12 cellular contexts compared by ENCODE assay signal in genomic region chr2:173961346-173961705, GRCh38.
DNase-seq lines count a peak whose midpoint lies in the region; ATAC-seq and FAIRE-seq lines count a peak whose summit lies in the region.
"Had no signal": no experiment of that assay in that cellular context is flagged by ENCODE, and none has a peak within 500 bp of the region (broad histone marks: within the 10 kb centered on the region; RNA-seq: fewer than 3 reads in every experiment).

No MANE protein-coding gene starts in this region.

- ATAC-seq in stimulated activated effector memory CD8-positive, alpha-beta T cell treated with anti-CD3 and anti-CD28 coated beads, Interleukin-12 subunit alpha, Interleukin-12 subunit beta, amount 100 ng/mL, for 72 hours, result no peak
- ATAC-seq in GM21515 (IDR thresholded peaks at IDR 0.05; ENCODE audit: unreplicated experiment) (no peak), GM19455 (IDR thresholded peaks at IDR 0.05; ENCODE audit: unreplicated experiment) (no peak)

- H3K27me3 Mint-ChIP-seq in activated T-cell treated with anti-CD3 and anti-CD28 coated beads, Interleukin-2, amount 50 U/mL, for 24 hours, result no peaks in the 10 kb centered on the region
- H3K27me3 Mint-ChIP-seq: dendritic cell treated with granulocyte-macrophage colony-stimulating factor and Interleukin-4, amounts not matched to agents 40 ng/mL and 50 ng/mL, for 4 days had no signal

- peak overlapping the region; percentile 89 for H3K27ac Mint-ChIP-seq in activated T-cell treated with anti-CD3 and anti-CD28 coated beads, Interleukin-2, amount 50 U/mL, for 24 hours
- no peak overlapping the region for H3K27ac Mint-ChIP-seq in stimulated activated effector memory CD8-positive, alpha-beta T cell treated with anti-CD3 and anti-CD28 coated beads, Interleukin-12 subunit alpha, Interleukin-12 subunit beta, amount 100 ng/mL, for 72 hours

- FAIRE-seq in colon (lab: Jason Lieb, UNC), result peak; percentile 21

- H3K36me3 Mint-ChIP-seq in activated T-cell treated with anti-CD3 and anti-CD28 coated beads, Interleukin-2, amount 50 U/mL, for 24 hours (ENCODE audit: low read depth), result peaks cover 66% of the 10 kb centered on the region
- peaks cover 96% of the 10 kb centered on the region for H3K36me3 Mint-ChIP-seq in stimulated activated effector memory CD8-positive, alpha-beta T cell treated with anti-CD3 and anti-CD28 coated beads, Interleukin-12 subunit alpha, Interleukin-12 subunit beta, amount 100 ng/mL, for 72 hours

- H3K9me3 Mint-ChIP-seq in activated T-cell treated with anti-CD3 and anti-CD28 coated beads, Interleukin-2, amount 50 U/mL, for 24 hours, result no peaks in the 10 kb centered on the region
- H3K9me3 Mint-ChIP-seq in stimulated activated effector memory CD8-positive, alpha-beta T cell treated with anti-CD3 and anti-CD28 coated beads, Interleukin-12 subunit alpha, Interleukin-12 subunit beta, amount 100 ng/mL, for 72 hours, result no peaks in the 10 kb centered on the region
- H3K9me3 Mint-ChIP-seq: dendritic cell treated with granulocyte-macrophage colony-stimulating factor and Interleukin-4, amounts not matched to agents 40 ng/mL and 50 ng/mL, for 4 days had no signal

- peak overlapping the region; percentile 84 for H3K4me3 Mint-ChIP-seq in activated T-cell treated with anti-CD3 and anti-CD28 coated beads, Interleukin-2, amount 50 U/mL, for 24 hours
- H3K4me3 Mint-ChIP-seq in stimulated activated effector memory CD8-positive, alpha-beta T cell treated with anti-CD3 and anti-CD28 coated beads, Interleukin-12 subunit alpha, Interleukin-12 subunit beta, amount 100 ng/mL, for 72 hours, result peak overlapping the region; percentile 74

- peaks cover 60% of the 10 kb centered on the region for H3K4me1 Mint-ChIP-seq in activated T-cell treated with anti-CD3 and anti-CD28 coated beads, Interleukin-2, amount 50 U/mL, for 24 hours (ENCODE audit: low read depth)
- peaks cover 58% of the 10 kb centered on the region for H3K4me1 Mint-ChIP-seq in stimulated activated effector memory CD8-positive, alpha-beta T cell treated with anti-CD3 and anti-CD28 coated beads, Interleukin-12 subunit alpha, Interleukin-12 subunit beta, amount 100 ng/mL, for 72 hours

- no peak for DNase-seq in activated T-cell treated with anti-CD3 and anti-CD28 coated beads, Interleukin-2, amount 50 U/mL, for 24 hours
- no peak for DNase-seq in activated T-cell treated with anti-CD3 and anti-CD28 coated beads, Interleukin-2, amount 50 U/mL, for 1 hour
- DNase-seq in NCI-H69 (lab: John Stamatoyannopoulos, UW) (peak; percentile 1), NAMALWA (ENCODE audit: low spot score) (no peak)
- no peak for DNase-seq in stimulated activated effector memory CD8-positive, alpha-beta T cell treated with anti-CD3 and anti-CD28 coated beads, Interleukin-12 subunit alpha, Interleukin-12 subunit beta, amount 100 ng/mL, for 72 hours (ENCODE audit: low spot score in 2 of 2)
- DNase-seq: NCI-H1105, ovary, uterus had no signal
